In the genomic region with DNA sequence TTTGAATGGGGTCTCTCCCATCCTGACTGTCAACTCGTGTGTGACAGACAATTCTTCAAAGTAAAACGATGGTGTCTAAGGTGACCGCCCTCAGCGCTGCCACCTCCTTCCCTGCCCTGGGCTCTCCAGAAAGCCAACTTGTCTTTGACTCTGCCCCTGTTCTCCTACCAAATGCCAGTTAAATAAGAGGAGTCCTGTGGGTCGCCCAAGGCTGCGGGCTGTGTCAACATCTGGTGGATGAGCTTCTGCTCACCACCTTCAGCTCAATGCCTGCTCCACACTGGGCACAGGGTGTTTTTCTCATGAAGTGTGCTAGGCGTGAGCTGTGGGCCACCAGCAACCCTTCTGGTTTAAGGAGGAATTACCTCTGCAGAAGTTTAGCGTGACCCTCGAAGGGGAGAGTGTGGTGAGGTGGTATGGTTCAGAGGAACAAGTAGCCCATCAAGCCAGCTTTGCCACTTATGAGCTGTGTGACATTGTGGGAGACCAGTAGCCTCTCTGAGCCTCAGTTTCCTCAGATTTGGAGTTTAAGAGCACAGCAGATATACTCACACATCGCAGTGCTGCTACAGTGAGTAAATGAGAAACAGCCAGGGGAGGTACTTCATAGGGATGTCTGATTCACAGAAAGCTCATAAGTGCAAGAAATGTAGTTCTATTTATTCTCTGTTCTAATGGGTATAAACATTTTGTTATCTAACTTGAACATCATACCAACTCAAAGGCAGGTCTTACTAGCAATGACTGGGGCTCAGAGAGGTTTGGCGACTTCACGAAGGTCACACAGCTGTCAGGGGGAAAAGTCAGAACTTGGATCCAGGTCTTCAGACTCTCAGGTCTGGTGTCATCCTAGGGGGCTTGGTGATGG, we compare ENCODE assay signal across 1 cellular context.
TF ChIP-seq lines count a peak whose summit lies in the region.

No MANE protein-coding gene starts in this region.

TF ChIP-seq in K562, 482 proteins besides CTCF, POLR2A, EP300 and RAD21:
- peak; percentile 34 for TF ChIP-seq RBM25 (IDR thresholded peaks at IDR 0.05; ENCODE audit: low read depth, low read length, severe bottlenecking)
- TF ChIP-seq BACH1 (tag; IDR thresholded peaks at IDR 0.05) = no peak
